In genomic region chr11:28227460-28227859, GRCh38 we compare ENCODE assay signal across 21 cellular contexts.
DNase-seq lines count a peak whose midpoint lies in the region; ATAC-seq, FAIRE-seq and TF ChIP-seq lines count a peak whose summit lies in the region.
"Had no signal": no experiment of that assay in that cellular context is flagged by ENCODE, and none has a peak within 500 bp of the region (broad histone marks: within the 10 kb centered on the region; RNA-seq: fewer than 3 reads in every experiment).

No MANE protein-coding gene starts in this region.

- no peaks in the 10 kb centered on the region for H4K20me1 ChIP-seq in fibroblast of lung (ENCODE audit: control insufficient read depth, extremely low read depth, insufficient read depth, low read length)

- H3K27me3 Mint-ChIP-seq in activated CD8-positive, alpha-beta T cell treated with anti-CD3 and anti-CD28 coated beads for 36 hours, result no peaks in the 10 kb centered on the region

- no peaks in the 10 kb centered on the region for H3K36me3 ChIP-seq in fibroblast of lung (ENCODE audit: control insufficient read depth, insufficient read depth, low read length)
- H3K36me3 ChIP-seq in thoracic aorta, result no peaks in the 10 kb centered on the region
- H3K36me3 ChIP-seq in MG63, result peaks cover 8% of the 10 kb centered on the region
- H3K36me3 ChIP-seq in effector memory CD4-positive, alpha-beta T cell (ENCODE audit: control insufficient read depth, insufficient read depth, low read length), result no peaks in the 10 kb centered on the region

- no peak for ATAC-seq in thoracic aorta (ENCODE audit: insufficient number of reproducible peaks, low FRiP score, low read depth)
- no peak for ATAC-seq in activated CD8-positive, alpha-beta T cell treated with anti-CD3 and anti-CD28 coated beads for 36 hours
- ATAC-seq: GM23338, HCT116 had no signal

- DNase-seq in EL, result peak; percentile 1
- peak; percentile 2 for DNase-seq in RCC 7860 (ENCODE audit: low spot score)
- no peak for DNase-seq in fibroblast of lung (ENCODE audit: low read depth in 2 of 2)
- no peak for DNase-seq in thoracic aorta (ENCODE audit: low spot score)
- no peak for DNase-seq in MG63
- DNase-seq in activated CD8-positive, alpha-beta T cell treated with anti-CD3 and anti-CD28 coated beads for 36 hours, result no peak
- no peak for DNase-seq in effector memory CD4-positive, alpha-beta T cell
- DNase-seq: ACHN, DMS 273 treated with DMSO at 0.1 percent for 48 hours, DND-41, NCI-H1694 treated with DMSO at 0.1 percent for 48 hours, NCI-H2107, NCI-H2227 treated with DMSO at 0.1 percent for 48 hours, NCI-H510A treated with DMSO at 0.1 percent for 48 hours, NCI-H774, RPMI8226, SIG-M5 had no signal

- no peaks in the 10 kb centered on the region for H3K79me2 ChIP-seq in fibroblast of lung (ENCODE audit: control insufficient read depth, insufficient read depth, low read length)

- no peak overlapping the region for H3K4me2 ChIP-seq in fibroblast of lung (ENCODE audit: extremely low read depth, insufficient read depth, low read length)
- H3K4me2 ChIP-seq: GM23338 had no signal

- no peak for TF ChIP-seq CTCF in fibroblast of lung (conservative IDR thresholded peaks at IDR 0.05 in 1 of 2, IDR thresholded peaks at IDR 0.05 in 1 of 2; ENCODE audit: low read depth in 1 of 2, low read length in 2 of 2)
- no peak for TF ChIP-seq CTCF in thoracic aorta (IDR thresholded peaks at IDR 0.05)
- TF ChIP-seq CTCF in activated CD8-positive, alpha-beta T cell treated with anti-CD3 and anti-CD28 coated beads for 36 hours (IDR thresholded peaks at IDR 0.05), result no peak

- H3K36me3 Mint-ChIP-seq in activated CD8-positive, alpha-beta T cell treated with anti-CD3 and anti-CD28 coated beads for 36 hours (ENCODE audit: low read depth), result peaks cover 16% of the 10 kb centered on the region

- H3K27me3 ChIP-seq in fibroblast of lung (ENCODE audit: control insufficient read depth, insufficient read depth, low read length) (no peaks in the 10 kb centered on the region), thoracic aorta (replicated peaks; ENCODE audit: insufficient read depth) (no peaks in the 10 kb centered on the region), MG63 (no peaks in the 10 kb centered on the region)
- H3K27me3 ChIP-seq in effector memory CD4-positive, alpha-beta T cell (replicated peaks; ENCODE audit: control insufficient read depth, insufficient read depth, low read length, poor library complexity, severe bottlenecking), result no peaks in the 10 kb centered on the region

- H3K9ac ChIP-seq in fibroblast of lung (ENCODE audit: insufficient read depth, low read length), result no peak overlapping the region

- CTCF ChIA-PET in activated CD8-positive, alpha-beta T cell treated with anti-CD3 and anti-CD28 coated beads for 36 hours (lab: Charles Lee), result no interaction called here

- H2AFZ ChIP-seq in fibroblast of lung (ENCODE audit: low read length), result no peak overlapping the region
- H2AFZ ChIP-seq: GM23338 had no signal

- no peak overlapping the region for H3K4me3 Mint-ChIP-seq in activated CD8-positive, alpha-beta T cell treated with anti-CD3 and anti-CD28 coated beads for 36 hours
- H3K4me3 Mint-ChIP-seq: GM23338 had no signal

- H3K4me1 ChIP-seq in fibroblast of lung (ENCODE audit: control insufficient read depth, extremely low read depth, insufficient read depth, low read length), result no peaks in the 10 kb centered on the region
- H3K4me1 ChIP-seq in thoracic aorta (ENCODE audit: control insufficient read depth in 1 of 2, low read depth in 2 of 2), result peaks cover 13% of the 10 kb centered on the region in 2 donors
- no peaks in the 10 kb centered on the region for H3K4me1 ChIP-seq in effector memory CD4-positive, alpha-beta T cell (ENCODE audit: control insufficient read depth, insufficient read depth, low read length, poor library complexity, severe bottlenecking)

- H3K9me3 ChIP-seq in fibroblast of lung (ENCODE audit: control insufficient read depth, insufficient read depth, low read depth, low read length) (no peaks in the 10 kb centered on the region), thoracic aorta (no peaks in the 10 kb centered on the region), MG63 (peaks cover 4% of the 10 kb centered on the region)
- no peaks in the 10 kb centered on the region for H3K9me3 ChIP-seq in effector memory CD4-positive, alpha-beta T cell (ENCODE audit: control insufficient read depth, low read length)

- no peak overlapping the region for H3K27ac Mint-ChIP-seq in activated CD8-positive, alpha-beta T cell treated with anti-CD3 and anti-CD28 coated beads for 36 hours
- H3K27ac Mint-ChIP-seq: GM23338 had no signal

- FAIRE-seq in RCC 7860 (lab: Jason Lieb, UNC), result no peak
- FAIRE-seq: G401.6 had no signal

- H3K4me3 ChIP-seq in fibroblast of lung (replicated peaks in 1 of 4; ENCODE audit: control extremely low read depth in 1 of 4, insufficient read depth in 1 of 4, low read depth in 3 of 4, low read length in 4 of 4), result no peak overlapping the region
- peak overlapping the region; percentile 42 for H3K4me3 ChIP-seq in thoracic aorta
- H3K4me3 ChIP-seq in MG63, result no peak overlapping the region
- no peak overlapping the region for H3K4me3 ChIP-seq in effector memory CD4-positive, alpha-beta T cell (ENCODE audit: insufficient read depth, low read depth, low read length, poor library complexity, severe bottlenecking)
- H3K4me3 ChIP-seq: GM23338 had no signal

- intact Hi-C loops in activated CD8-positive, alpha-beta T cell treated with anti-CD3 and anti-CD28 coated beads for 36 hours (cut with micrococcal nuclease), result no loop called here

- peaks cover 13% of the 10 kb centered on the region for H3K4me1 Mint-ChIP-seq in activated CD8-positive, alpha-beta T cell treated with anti-CD3 and anti-CD28 coated beads for 36 hours (ENCODE audit: low read depth)
- H3K4me1 Mint-ChIP-seq: GM23338 had no signal

- POLR2A ChIA-PET in activated CD8-positive, alpha-beta T cell treated with anti-CD3 and anti-CD28 coated beads for 36 hours (lab: Charles Lee), result no interaction called here

- no peaks in the 10 kb centered on the region for H3K9me3 Mint-ChIP-seq in activated CD8-positive, alpha-beta T cell treated with anti-CD3 and anti-CD28 coated beads for 36 hours

- H3K27ac ChIP-seq in fibroblast of lung (ENCODE audit: insufficient read depth, low read length) (peak overlapping the region; percentile 15), thoracic aorta (peak overlapping the region in 1 of 2 donors; percentile 59)
- no peak overlapping the region for H3K27ac ChIP-seq in effector memory CD4-positive, alpha-beta T cell (ENCODE audit: insufficient read depth, low read length, poor library complexity, severe bottlenecking)
- H3K27ac ChIP-seq: C4-2B had no signal

Comparison
In these comparisons a context has a peak if more than half of its experiments do, and no peak if none do; other contexts are left out.
1. DNase-seq: peak in EL (single experiment) and RCC 7860 (single experiment); none in fibroblast of lung (0 of 2), thoracic aorta (single experiment), MG63 (single experiment), activated CD8-positive, alpha-beta T cell treated with anti-CD3 and anti-CD28 coated beads for 36 hours (single experiment) and effector memory CD4-positive, alpha-beta T cell (0 of 3).